In genomic region chr10:16856092-16856491, GRCh38 we compare ENCODE assay signal across 26 cellular contexts. TPM values are rescaled to one million over a fixed set of nuclear protein-coding genes. Genes with fewer than 3 reads are reported as not detected.
DNase-seq lines count a peak whose midpoint lies in the region; ATAC-seq, FAIRE-seq and TF ChIP-seq lines count a peak whose summit lies in the region.
"Had no signal": no experiment of that assay in that cellular context is flagged by ENCODE, and none has a peak within 500 bp of the region (broad histone marks: within the 10 kb centered on the region; RNA-seq: fewer than 3 reads in every experiment).

No MANE protein-coding gene starts in this region.

- CTCF ChIA-PET in PC-3 (lab: Charles Lee) (no interaction called here), K562 (lab: Yijun Ruan, JAX; ENCODE audit: low intra/inter-chr PET ratio) (interaction anchor here (0.7 kb wide), 1 partner anchor 1109 kb away, joined by 3 read pairs; no protein-coding TSS in a partner anchor)

- POLR2A ChIA-PET in PC-3 (lab: Charles Lee; ENCODE audit: unreplicated experiment) (no interaction called here), K562 (lab: Yijun Ruan, JAX) (interaction anchor here (1.5 kb wide), 1 partner anchor 8 kb away, joined by 4 read pairs; no protein-coding TSS in a partner anchor)

- H3K36me3 ChIP-seq in PC-3 (ENCODE audit: low read depth, low read length) (no peaks in the 10 kb centered on the region), K562 (ENCODE audit: control insufficient read depth, insufficient read depth, low read length) (no peaks in the 10 kb centered on the region), parathyroid adenoma (ENCODE audit: control insufficient read depth, insufficient read depth, low read length) (no peaks in the 10 kb centered on the region)
- H3K36me3 ChIP-seq: adrenal gland, upper lobe of right lung had no signal

- H2AFZ ChIP-seq in PC-3 (ENCODE audit: low read length) = no peak overlapping the region
- no peak overlapping the region for H2AFZ ChIP-seq in K562 (ENCODE audit: low read depth, low read length)
- H2AFZ ChIP-seq in parathyroid adenoma = peak overlapping the region; percentile 27

- H4K20me1 ChIP-seq in PC-3 (ENCODE audit: low read length) (no peaks in the 10 kb centered on the region), K562 (replicated peaks; ENCODE audit: control insufficient read depth, insufficient read depth, low read length) (no peaks in the 10 kb centered on the region)

- whole genome bisulfite sequencing in K562 (ENCODE audit: insufficient coverage, low coverage, missing lambda C conversion rate) = 13% methylated on average over 5 of the region's 5 CpGs

- intact Hi-C loops in PC-3 (cut with micrococcal nuclease) = no loop called here
- intact Hi-C loops in K562 (cut with micrococcal nuclease) = no loop called here

- DNase-seq in PC-3 (peak; percentile 16), K562 (ENCODE audit: extremely low read depth in 1 of 4, low spot score in 3 of 4) (no peak), NCI-H1092 treated with DMSO at 0.1 percent for 48 hours (lab: John Stamatoyannopoulos, UW) (no peak), NCI-H187 (lab: John Stamatoyannopoulos, UW) (no peak)
- DNase-seq: activated CD4-positive, alpha-beta memory T cell treated with anti-CD3 and anti-CD28 coated beads for 36 hours; activated CD4-positive, alpha-beta T cell treated with anti-CD3 and anti-CD28 coated beads for 1 hour; activated CD8-positive, alpha-beta memory T cell treated with anti-CD3 and anti-CD28 coated beads, Interleukin-2, amount 50 U/mL, for 4 hours; activated naive CD4-positive, alpha-beta T cell treated with anti-CD3 and anti-CD28 coated beads for 36 hours; adrenal gland; C1 segment of cervical spinal cord; effector CD4-positive, alpha-beta T cell; glutamatergic neuron; KBM-7; midbrain; naive B cell; NCI-H1105; NCI-H524 treated with DMSO at 0.1 percent for 48 hours; OCI-M1; small intestine; stimulated activated naive CD4-positive, alpha-beta T cell treated with Interleukin-2 at 50 U/mL for 16 hours; upper lobe of right lung had no signal

- in situ Hi-C loops in K562 (cut with MboI) = no loop called here

- FAIRE-seq in K562 (lab: Jason Lieb, UNC) = no peak
- FAIRE-seq: colon, G401.6, small intestine had no signal

- no peaks in the 10 kb centered on the region for H3K27me3 ChIP-seq in PC-3 (ENCODE audit: low read length)
- no peaks in the 10 kb centered on the region for H3K27me3 ChIP-seq in K562 (ENCODE audit: control insufficient read depth in 2 of 2, insufficient read depth in 2 of 2, low read length in 2 of 2)
- H3K27me3 ChIP-seq in parathyroid adenoma (ENCODE audit: control insufficient read depth, insufficient read depth, low read length) = no peaks in the 10 kb centered on the region
- H3K27me3 ChIP-seq: adrenal gland, upper lobe of right lung had no signal

- H3K9ac ChIP-seq in PC-3 (ENCODE audit: low read length) (no peak overlapping the region), K562 (ENCODE audit: insufficient read depth in 1 of 2, low read depth in 2 of 2, low read length in 2 of 2) (no peak overlapping the region), parathyroid adenoma (no peak overlapping the region)

- no peaks in the 10 kb centered on the region for H3F3A ChIP-seq in PC-3 (ENCODE audit: low read length, unreplicated experiment)

- H3K27ac ChIP-seq in PC-3 (ENCODE audit: low read length) (0 out of 2 replicates have a peak overlapping the region, but pooled peaks have one; percentile 17), K562 (ENCODE audit: extremely low read depth, low read depth, low read length) (no peak overlapping the region), parathyroid adenoma (no peak overlapping the region)
- H3K27ac ChIP-seq: adrenal gland, upper lobe of right lung had no signal

- BruUV-seq in PC-3 (replicated peaks; lab: Mats Ljungman, UMichigan) (no TSS peak), K562 (replicated peaks; lab: Mats Ljungman, UMichigan) (no TSS peak)

- TF ChIP-seq EP300 in K562 (IDR thresholded peaks at IDR 0.05; ENCODE audit: low read length) = no peak

- no peaks in the 10 kb centered on the region for H3K79me2 ChIP-seq in PC-3 (ENCODE audit: low read length)
- no peaks in the 10 kb centered on the region for H3K79me2 ChIP-seq in K562 (ENCODE audit: control insufficient read depth, insufficient read depth, low read length)
- H3K79me2 ChIP-seq in parathyroid adenoma = no peaks in the 10 kb centered on the region

- TF ChIP-seq RAD21 in K562 (CRISPR knock-in tag; conservative IDR thresholded peaks at IDR 0.05 in 1 of 2, IDR thresholded peaks at IDR 0.05 in 1 of 2) = no peak

- no peak overlapping the region for H3K4me2 ChIP-seq in PC-3 (ENCODE audit: low read length)
- no peak overlapping the region for H3K4me2 ChIP-seq in K562 (ENCODE audit: insufficient read depth, low read length)
- no peak overlapping the region for H3K4me2 ChIP-seq in parathyroid adenoma (ENCODE audit: low read length)

- H3K4me1 ChIP-seq in PC-3 (ENCODE audit: insufficient read depth, low read length) = peaks cover 19% of the 10 kb centered on the region
- no peaks in the 10 kb centered on the region for H3K4me1 ChIP-seq in K562 (replicated peaks in 1 of 2; ENCODE audit: control insufficient read depth in 2 of 2, insufficient read depth in 2 of 2, low read length in 2 of 2)
- H3K4me1 ChIP-seq in parathyroid adenoma = peaks cover 4% of the 10 kb centered on the region
- H3K4me1 ChIP-seq: adrenal gland, upper lobe of right lung had no signal

- no peaks in the 10 kb centered on the region for H3K9me1 ChIP-seq in K562 (ENCODE audit: control insufficient read depth, insufficient read depth, low read length)

- TF ChIP-seq CTCF in PC-3 (conservative IDR thresholded peaks at IDR 0.05; ENCODE audit: low read depth, low read length) (no peak), K562 (IDR thresholded peaks at IDR 0.05 in 2 of 3, conservative IDR thresholded peaks at IDR 0.05 in 1 of 3; ENCODE audit: insufficient read depth in 2 of 3, low read depth in 1 of 3, low read length in 3 of 3) (no peak), parathyroid adenoma (IDR thresholded peaks at IDR 0.05) (no peak)

- H3K9me3 ChIP-seq in PC-3 (ENCODE audit: low read length) (no peaks in the 10 kb centered on the region), K562 (replicated peaks; ENCODE audit: control insufficient read depth, insufficient read depth, low read depth, low read length) (no peaks in the 10 kb centered on the region), parathyroid adenoma (ENCODE audit: control insufficient read depth, low read length) (no peaks in the 10 kb centered on the region)
- H3K9me3 ChIP-seq: adrenal gland, upper lobe of right lung had no signal

- no peaks in the 10 kb centered on the region for H3K9me2 ChIP-seq in PC-3 (replicated peaks; ENCODE audit: low read length)

- TF ChIP-seq POLR2A in K562 (conservative IDR thresholded peaks at IDR 0.05) = no peak

- ATAC-seq in PC-3 = 0 out of 2 replicates have a peak, but pooled peaks have one; percentile 13
- ATAC-seq in K562 = no peak
- ATAC-seq in esophagus mucosa = peak; percentile 50
- no peak for ATAC-seq in GM18511 (IDR thresholded peaks at IDR 0.05; ENCODE audit: unreplicated experiment)
- ATAC-seq: upper lobe of right lung had no signal

- H3K4me3 ChIP-seq in PC-3 (ENCODE audit: low read length) = no peak overlapping the region
- no peak overlapping the region for H3K4me3 ChIP-seq in K562
- no peak overlapping the region for H3K4me3 ChIP-seq in parathyroid adenoma (ENCODE audit: low read depth, low read length)
- H3K4me3 ChIP-seq: adrenal gland, upper lobe of right lung had no signal

TF ChIP-seq in K562, 482 proteins besides CTCF, POLR2A, EP300 and RAD21 (continues in another document):
- 0 out of 2 replicates have a peak, but pooled peaks have one; percentile 38 for TF ChIP-seq ZEB2 (IDR thresholded peaks at IDR 0.05)
- TF ChIP-seq MEIS2 (IDR thresholded peaks at IDR 0.05; ENCODE audit: partially characterized antibody) = peak; percentile 94
- TF ChIP-seq ATF3 (IDR thresholded peaks at IDR 0.05) = 0 out of 2 replicates have a peak, but pooled peaks have one; percentile 41
- no peak for TF ChIP-seq ATF3 (CRISPR knock-in tag; conservative IDR thresholded peaks at IDR 0.05)
- TF ChIP-seq SMARCA4 (IDR thresholded peaks at IDR 0.05) = no peak
- TF ChIP-seq CREM (IDR thresholded peaks at IDR 0.05; ENCODE audit: low read depth) = 0 out of 2 replicates have a peak, but pooled peaks have one; percentile 30
- peak; percentile 31; the same call in 1 of the 2 replicates for TF ChIP-seq FOSL1 (tag; conservative IDR thresholded peaks at IDR 0.05)

RNA-seq across cellular contexts. Expression of gene RSU1, which starts 38.9 kb away (rescaled TPM):
- total RNA-seq in PC-3 (2014; rRNA removed) (21.2 and 26.0 TPM in 2 replicates), K562 (2014; rRNA removed) (18.8 and 26.1 TPM in 2 replicates), K562 (2014; rRNA removed; fragmentation: Illumina TruSeq; extraction: Trizol) (28.7 and 28.9 TPM in 2 replicates), K562 (2015; rRNA removed; fragmentation: Illumina TruSeq; extraction: Trizol) (29.9 and 31.5 TPM in 2 replicates), K562 (2021) (27.7 and 29.1 TPM in 2 replicates), esophagus mucosa (48.9 TPM)
- 20.2 and 20.9 TPM in 2 replicates for total RNA-seq in K562 (2011; cell fraction: chromatin; rRNA removed; ENCODE audit: low replicate concordance)
- total RNA-seq in K562 (2011; cell fraction: nucleolus; rRNA removed) = 6.5 and 12.8 TPM in 2 replicates
- 11.2 and 12.5 TPM in 2 replicates for total RNA-seq in K562 (2011; cell fraction: nucleoplasm; rRNA removed)
- polyA plus RNA-seq in K562 (2011; rRNA removed) (43.6 and 45.2 TPM in 2 replicates), K562 (2014; fragmentation: Illumina TruSeq; extraction: Trizol) (44.8 and 61.1 TPM in 2 replicates), K562 (2014; fragmentation: Nextera tagmentation; extraction: Ambion mirVana) (10 to 100 TPM; 60.0 to 67.3 TPM), K562 (2014; rRNA removed) (28.8 and 37.2 TPM in 2 replicates)
- 33.6 and 39.3 TPM in 2 replicates for polyA plus RNA-seq in K562 (2011; cell fraction: cytosol; rRNA removed)
- 13.3 and 17.7 TPM in 2 replicates for polyA plus RNA-seq in K562 (2011; cell fraction: nucleus; rRNA removed)
- polyA plus RNA-seq in K562 (2012) = 25.3 and 34.6 TPM in 2 replicates
- 34.7 and 35.3 TPM in 2 replicates for polyA minus RNA-seq in K562 (2011; rRNA and poly(A)+ RNA removed)
- 13.1 and 19.8 TPM in 2 replicates for polyA minus RNA-seq in K562 (2011; cell fraction: cytosol; rRNA and poly(A)+ RNA removed)
- 4.3 and 9.9 TPM in 2 replicates for polyA minus RNA-seq in K562 (2011; cell fraction: nucleus; rRNA and poly(A)+ RNA removed)

Comparison
In these comparisons a context has a peak if more than half of its experiments do, and no peak if none do; other contexts are left out.
1. ATAC-seq: peak in PC-3 (single experiment) and esophagus mucosa (single experiment); none in K562 (single experiment) and GM18511 (single experiment).